In genomic region chr10:33010132-33011037, GRCh38 we compare ENCODE assay signal across 9 cellular contexts. TPM values are rescaled to one million over a fixed set of nuclear protein-coding genes. Genes with fewer than 3 reads are reported as not detected.
A peak's percentile ranks its signal among the peaks of the same experiment; 100 is the strongest.
DNase-seq lines count a peak whose midpoint lies in the region; ATAC-seq and TF ChIP-seq lines count a peak whose summit lies in the region.
"Had no signal": no experiment of that assay in that cellular context is flagged by ENCODE, and none has a peak within 500 bp of the region (broad histone marks: within the 10 kb centered on the region; RNA-seq: fewer than 3 reads in every experiment).

No MANE protein-coding gene starts in this region.

- H3K4me3 Mint-ChIP-seq in CD4-positive, alpha-beta memory T cell, result peak overlapping the region; percentile 7 to 90 (median 81)
- H3K4me3 Mint-ChIP-seq in WTC11, result no peak overlapping the region

- TF ChIP-seq CTCF in WTC11 (IDR thresholded peaks at IDR 0.05) (no peak), GM20000 (IDR thresholded peaks at IDR 0.05; ENCODE audit: extremely low read depth, missing control alignments) (no peak)

- POLR2A ChIA-PET in CD4-positive, alpha-beta memory T cell (lab: Charles Lee; ENCODE audit: partially characterized antibody), result interaction anchor here (0.6 to 5.7 kb wide), 30 partner anchors 9 to 637 kb away, joined by 3 to 162 read pairs (median 6); partner anchors contain the start of genes CCDC7 and ITGB1
- POLR2A ChIA-PET in WTC11 (lab: Charles Lee), result no interaction called here

- no peaks in the 10 kb centered on the region for H3K27me3 ChIP-seq in CD4-positive, alpha-beta memory T cell (ENCODE audit: insufficient read depth, low read length)

- no peaks in the 10 kb centered on the region for H3K36me3 ChIP-seq in CD4-positive, alpha-beta memory T cell (ENCODE audit: insufficient read depth, low read length)

- peaks cover 37 to 74% (median 52%) of the 10 kb centered on the region in 4 donors for H3K4me1 Mint-ChIP-seq in CD4-positive, alpha-beta memory T cell
- H3K4me1 Mint-ChIP-seq in WTC11, result peaks cover 29% of the 10 kb centered on the region

- peak overlapping the region; percentile 92 to 99 (median 93) for H3K27ac Mint-ChIP-seq in CD4-positive, alpha-beta memory T cell
- peak overlapping the region; percentile 79 for H3K27ac Mint-ChIP-seq in WTC11

- H3K27me3 Mint-ChIP-seq in CD4-positive, alpha-beta memory T cell, result no peaks in the 10 kb centered on the region
- H3K27me3 Mint-ChIP-seq in WTC11 (ENCODE audit: low read depth), result no peaks in the 10 kb centered on the region

- peaks cover 0 to 5% of the 10 kb centered on the region in 2 donors for H3K36me3 Mint-ChIP-seq in CD4-positive, alpha-beta memory T cell
- H3K36me3 Mint-ChIP-seq in WTC11, result no peaks in the 10 kb centered on the region

- H3K4me3 ChIP-seq in CD4-positive, alpha-beta memory T cell (ENCODE audit: low read length in 2 of 2), result peak overlapping the region; percentile 2 to 4

- peaks cover 55% of the 10 kb centered on the region for H3K4me1 ChIP-seq in CD4-positive, alpha-beta memory T cell (ENCODE audit: insufficient read depth, low read length)
- H3K4me1 ChIP-seq: parathyroid adenoma had no signal

- CTCF ChIA-PET in CD4-positive, alpha-beta memory T cell (lab: Charles Lee; ENCODE audit: partially characterized antibody), result interaction anchor here (0.8 to 6.7 kb wide), 31 partner anchors 9 to 820 kb away, joined by 3 to 75 read pairs (median 5); partner anchors contain the start of gene CCDC7
- CTCF ChIA-PET in WTC11 (lab: Charles Lee), result interaction anchor here (0.8 to 3.8 kb wide), 12 partner anchors 8 to 215 kb away, joined by 3 to 36 read pairs (median 12); no protein-coding TSS in a partner anchor

- DNase-seq in CD4-positive, alpha-beta memory T cell, result peak; percentile 62 to 74 (median 70)
- peak; percentile 95 for DNase-seq in HT1080 (ENCODE audit: low read depth)
- DNase-seq in WTC11 (ENCODE audit: low spot score), result peak; percentile 29
- peak; percentile 84 for DNase-seq in iris pigment epithelial cell (ENCODE audit: low read depth)
- DNase-seq in GM20000 (ENCODE audit: low spot score), result no peak
- DNase-seq in GDM1 (lab: John Stamatoyannopoulos, UW), result no peak
- DNase-seq in NCI-H2171 (lab: John Stamatoyannopoulos, UW), result no peak

- ATAC-seq in WTC11 (peak; percentile 60), GM21367 (IDR thresholded peaks at IDR 0.05; ENCODE audit: unreplicated experiment) (no peak)

- H3K27ac ChIP-seq in CD4-positive, alpha-beta memory T cell (ENCODE audit: low read depth, low read length), result peak overlapping the region; percentile 57
- H3K27ac ChIP-seq: parathyroid adenoma had no signal

- intact Hi-C loops in CD4-positive, alpha-beta memory T cell (cut with micrococcal nuclease), result loop anchor here (1.0 kb wide), 3 partner anchors 18 to 122 kb away; no protein-coding TSS in a partner anchor

- no peaks in the 10 kb centered on the region for H3K9me3 Mint-ChIP-seq in CD4-positive, alpha-beta memory T cell
- H3K9me3 Mint-ChIP-seq in WTC11, result peaks cover 7% of the 10 kb centered on the region

- no peaks in the 10 kb centered on the region for H3K9me3 ChIP-seq in CD4-positive, alpha-beta memory T cell (ENCODE audit: control insufficient read depth in 1 of 2, low read length in 2 of 2)

TF ChIP-seq in WTC11, 78 proteins besides CTCF, POLR2A, EP300 and RAD21:
- 0 out of 2 replicates have a peak, but pooled peaks have one; percentile 17 for TF ChIP-seq SP1 (CRISPR knock-in tag; conservative IDR thresholded peaks at IDR 0.05)
- TF ChIP-seq, protein P1, sequence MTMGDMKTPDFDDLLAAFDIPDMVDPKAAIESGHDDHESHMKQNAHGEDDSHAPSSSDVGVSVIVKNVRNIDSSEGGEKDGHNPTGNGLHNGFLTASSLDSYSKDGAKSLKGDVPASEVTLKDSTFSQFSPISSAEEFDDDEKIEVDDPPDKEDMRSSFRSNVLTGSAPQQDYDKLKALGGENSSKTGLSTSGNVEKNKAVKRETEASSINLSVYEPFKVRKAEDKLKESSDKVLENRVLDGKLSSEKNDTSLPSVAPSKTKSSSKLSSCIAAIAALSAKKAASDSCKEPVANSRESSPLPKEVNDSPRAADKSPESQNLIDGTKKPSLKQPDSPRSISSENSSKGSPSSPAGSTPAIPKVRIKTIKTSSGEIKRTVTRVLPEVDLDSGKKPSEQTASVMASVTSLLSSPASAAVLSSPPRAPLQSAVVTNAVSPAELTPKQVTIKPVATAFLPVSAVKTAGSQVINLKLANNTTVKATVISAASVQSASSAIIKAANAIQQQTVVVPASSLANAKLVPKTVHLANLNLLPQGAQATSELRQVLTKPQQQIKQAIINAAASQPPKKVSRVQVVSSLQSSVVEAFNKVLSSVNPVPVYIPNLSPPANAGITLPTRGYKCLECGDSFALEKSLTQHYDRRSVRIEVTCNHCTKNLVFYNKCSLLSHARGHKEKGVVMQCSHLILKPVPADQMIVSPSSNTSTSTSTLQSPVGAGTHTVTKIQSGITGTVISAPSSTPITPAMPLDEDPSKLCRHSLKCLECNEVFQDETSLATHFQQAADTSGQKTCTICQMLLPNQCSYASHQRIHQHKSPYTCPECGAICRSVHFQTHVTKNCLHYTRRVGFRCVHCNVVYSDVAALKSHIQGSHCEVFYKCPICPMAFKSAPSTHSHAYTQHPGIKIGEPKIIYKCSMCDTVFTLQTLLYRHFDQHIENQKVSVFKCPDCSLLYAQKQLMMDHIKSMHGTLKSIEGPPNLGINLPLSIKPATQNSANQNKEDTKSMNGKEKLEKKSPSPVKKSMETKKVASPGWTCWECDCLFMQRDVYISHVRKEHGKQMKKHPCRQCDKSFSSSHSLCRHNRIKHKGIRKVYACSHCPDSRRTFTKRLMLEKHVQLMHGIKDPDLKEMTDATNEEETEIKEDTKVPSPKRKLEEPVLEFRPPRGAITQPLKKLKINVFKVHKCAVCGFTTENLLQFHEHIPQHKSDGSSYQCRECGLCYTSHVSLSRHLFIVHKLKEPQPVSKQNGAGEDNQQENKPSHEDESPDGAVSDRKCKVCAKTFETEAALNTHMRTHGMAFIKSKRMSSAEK (CRISPR knock-in tag; IDR thresholded peaks at IDR 0.05; ENCODE audit: borderline replicate concordance), result no peak
- TF ChIP-seq SOX15 (CRISPR knock-in tag; IDR thresholded peaks at IDR 0.05), result no peak
- no peak for TF ChIP-seq USF2 (CRISPR knock-in tag; IDR thresholded peaks at IDR 0.05)

RNA-seq across cellular contexts. Expression of gene ITGB1, which starts 52.4 kb away (rescaled TPM):
- 100 to 1,000 TPM; 420 to 435 TPM for total RNA-seq in CD4-positive, alpha-beta memory T cell
- 100 to 1,000 TPM; 634 to 758 TPM for polyA plus RNA-seq in CD4-positive, alpha-beta memory T cell
- total RNA-seq in HT1080 (2014; rRNA removed; shearing (Covaris generic)), result 743 and 767 TPM in 2 replicates
- 1,242 and 1,776 TPM in 2 replicates for polyA plus RNA-seq in HT1080 (2015; cell fraction: cytosol; rRNA removed)
- polyA plus RNA-seq in HT1080 (2015; cell fraction: nucleus; rRNA removed), result 2,428 and 2,657 TPM in 2 replicates
- 317 to 344 TPM (median 321 TPM) in 3 replicates for total RNA-seq in WTC11 (2021)

Comparison
In these comparisons a context has a peak if more than half of its experiments do, and no peak if none do; other contexts are left out.
1. DNase-seq: peak in CD4-positive, alpha-beta memory T cell (5 of 5), HT1080 (single experiment), WTC11 (single experiment) and iris pigment epithelial cell (single experiment); none in GM20000 (single experiment), GDM1 (single experiment) and NCI-H2171 (single experiment).